Comparison of ENCODE assay signal across 8 cellular contexts in genomic region chr4:128863314-128864075, GRCh38. TPM values are rescaled to one million over a fixed set of nuclear protein-coding genes. Genes with fewer than 3 reads are reported as not detected.
DNase-seq lines count a peak whose midpoint lies in the region; ATAC-seq and TF ChIP-seq lines count a peak whose summit lies in the region.

No MANE protein-coding gene starts in this region.

- H3K4me1 Mint-ChIP-seq in naive thymus-derived CD8-positive, alpha-beta T cell = peaks cover 24 to 42% (median 30%) of the 10 kb centered on the region in 4 donors
- H3K4me1 Mint-ChIP-seq in stimulated activated naive CD8-positive, alpha-beta T cell treated with anti-CD3 and anti-CD28 coated beads, Interleukin-15, Interleukin-2, amounts not matched to agents 100 ng/mL and 50 ng/mL, for 24 hours (ENCODE audit: low read depth) = peaks cover 51% of the 10 kb centered on the region

- no peak overlapping the region for H3K9ac ChIP-seq in NT2/D1 (ENCODE audit: insufficient read length, low read depth)

- H3K36me3 ChIP-seq in NT2/D1 (ENCODE audit: insufficient read depth, insufficient read length, low read length) (peaks cover 95% of the 10 kb centered on the region), esophagus muscularis mucosa (peaks cover 23 to 87% (median 66%) of the 10 kb centered on the region in 4 donors)

- ATAC-seq in HG03432 (IDR thresholded peaks at IDR 0.05; ENCODE audit: unreplicated experiment) (peak; percentile 40), GM21526 (IDR thresholded peaks at IDR 0.05; ENCODE audit: low FRiP score, unreplicated experiment) (no peak)
- ATAC-seq in naive thymus-derived CD8-positive, alpha-beta T cell = peak; percentile 46 to 57

- WGBS in esophagus muscularis mucosa = 38% methylated on average over 10 of the region's 10 CpGs

- peak; percentile 84 for DNase-seq in EH (ENCODE audit: low read depth)
- DNase-seq in NT2/D1 (ENCODE audit: low read depth, low spot score) = peak; percentile 51
- DNase-seq in activated T-cell treated with anti-CD3 and anti-CD28 coated beads for 48 hours (ENCODE audit: low read depth) = peak; percentile 33
- no peak for DNase-seq in esophagus muscularis mucosa (ENCODE audit: extremely low spot score)
- DNase-seq in naive thymus-derived CD8-positive, alpha-beta T cell = peak; percentile 35 to 75 (median 62)

- TF ChIP-seq CTCF in esophagus muscularis mucosa (IDR thresholded peaks at IDR 0.05) = peak; percentile 80 to 88 (median 83)

- H3K36me3 Mint-ChIP-seq in naive thymus-derived CD8-positive, alpha-beta T cell = peaks cover 9 to 86% (median 13%) of the 10 kb centered on the region in 3 donors
- peaks cover 76% of the 10 kb centered on the region for H3K36me3 Mint-ChIP-seq in stimulated activated naive CD8-positive, alpha-beta T cell treated with anti-CD3 and anti-CD28 coated beads, Interleukin-15, Interleukin-2, amounts not matched to agents 100 ng/mL and 50 ng/mL, for 24 hours (ENCODE audit: low read depth)

- no peak for TF ChIP-seq POLR2A in esophagus muscularis mucosa (IDR thresholded peaks at IDR 0.05; ENCODE audit: low read depth)

- no peaks in the 10 kb centered on the region for H3K27me3 ChIP-seq in NT2/D1 (ENCODE audit: insufficient read depth, insufficient read length)
- H3K27me3 ChIP-seq in esophagus muscularis mucosa = no peaks in the 10 kb centered on the region

- peak overlapping the region in 3 of 10 donors; percentile 15 to 55 (median 22) for H3K4me3 Mint-ChIP-seq in naive thymus-derived CD8-positive, alpha-beta T cell
- H3K4me3 Mint-ChIP-seq in stimulated activated naive CD8-positive, alpha-beta T cell treated with anti-CD3 and anti-CD28 coated beads, Interleukin-15, Interleukin-2, amounts not matched to agents 100 ng/mL and 50 ng/mL, for 24 hours = no peak overlapping the region

- intact Hi-C loops in esophagus muscularis mucosa (cut with DNase I) = loop anchor here (2.0 to 5.0 kb wide), 6 partner anchors 51 to 671 kb away; no protein-coding TSS in a partner anchor

- H3K9me3 Mint-ChIP-seq in naive thymus-derived CD8-positive, alpha-beta T cell = no peaks in the 10 kb centered on the region
- H3K9me3 Mint-ChIP-seq in stimulated activated naive CD8-positive, alpha-beta T cell treated with anti-CD3 and anti-CD28 coated beads, Interleukin-15, Interleukin-2, amounts not matched to agents 100 ng/mL and 50 ng/mL, for 24 hours = no peaks in the 10 kb centered on the region

- H3K27ac Mint-ChIP-seq in naive thymus-derived CD8-positive, alpha-beta T cell = peak overlapping the region; percentile 38 to 94 (median 74)
- peak overlapping the region; percentile 63 for H3K27ac Mint-ChIP-seq in stimulated activated naive CD8-positive, alpha-beta T cell treated with anti-CD3 and anti-CD28 coated beads, Interleukin-15, Interleukin-2, amounts not matched to agents 100 ng/mL and 50 ng/mL, for 24 hours

- H3K9me3 ChIP-seq in NT2/D1 (ENCODE audit: insufficient read depth, low read length) (no peaks in the 10 kb centered on the region), esophagus muscularis mucosa (no peaks in the 10 kb centered on the region)

- no peaks in the 10 kb centered on the region for H3K27me3 Mint-ChIP-seq in naive thymus-derived CD8-positive, alpha-beta T cell
- H3K27me3 Mint-ChIP-seq in stimulated activated naive CD8-positive, alpha-beta T cell treated with anti-CD3 and anti-CD28 coated beads, Interleukin-15, Interleukin-2, amounts not matched to agents 100 ng/mL and 50 ng/mL, for 24 hours = no peaks in the 10 kb centered on the region

- H3K27ac ChIP-seq in esophagus muscularis mucosa (replicated peaks in 1 of 4) = peak overlapping the region in 2 of 4 donors; percentile 10 to 21

- no peak for TF ChIP-seq EP300 in esophagus muscularis mucosa (IDR thresholded peaks at IDR 0.05)

- POLR2A ChIA-PET in naive thymus-derived CD8-positive, alpha-beta T cell (lab: Charles Lee) = no interaction called here

- H3K4me3 ChIP-seq in NT2/D1 (ENCODE audit: insufficient read length, low read depth) = no peak overlapping the region
- H3K4me3 ChIP-seq in esophagus muscularis mucosa = no peak overlapping the region

- H3K4me1 ChIP-seq in NT2/D1 (ENCODE audit: insufficient read depth, insufficient read length) (peaks cover 6% of the 10 kb centered on the region), esophagus muscularis mucosa (peaks cover 22 to 46% (median 39%) of the 10 kb centered on the region in 4 donors)

RNA-seq across cellular contexts. Expression of gene JADE1, which starts 54.0 kb away (rescaled TPM):
- total RNA-seq in esophagus muscularis mucosa = 10 to 100 TPM; 40.8 to 60.1 (median 52.0) TPM
- 10 to 100 TPM; 61.2 to 65.7 TPM for total RNA-seq in naive thymus-derived CD8-positive, alpha-beta T cell
- polyA plus RNA-seq in naive thymus-derived CD8-positive, alpha-beta T cell = 10 to 100 TPM; 45.8 to 52.8 (median 47.8) TPM
